Comparison of ENCODE assay signal across 26 cellular contexts in genomic region chr14:59244581-59244980, GRCh38. TPM values are rescaled to one million over a fixed set of nuclear protein-coding genes. Genes with fewer than 3 reads are reported as not detected.
DNase-seq lines count a peak whose midpoint lies in the region; ATAC-seq and TF ChIP-seq lines count a peak whose summit lies in the region.
"Had no signal": no experiment of that assay in that cellular context is flagged by ENCODE, and none has a peak within 500 bp of the region (broad histone marks: within the 10 kb centered on the region; RNA-seq: fewer than 3 reads in every experiment).

No MANE protein-coding gene starts in this region.

- intact Hi-C loops in PC-3 (cut with micrococcal nuclease) = no loop called here

- CTCF ChIA-PET in PC-3 (lab: Charles Lee) = interaction anchor here (0.6 to 1.0 kb wide), 3 partner anchors 180 to 801 kb away, joined by 3 to 5 read pairs (median 4); no protein-coding TSS in a partner anchor

- peaks cover 27% of the 10 kb centered on the region for H3K4me1 Mint-ChIP-seq in type B pancreatic cell (ENCODE audit: unreplicated experiment)

- no TSS peak for BruUV-seq in PC-3 (replicated peaks; lab: Mats Ljungman, UMichigan)

- DNase-seq in SIG-M5 treated with dmso at 0.1 percent for 504 hours (lab: John Stamatoyannopoulos, UW; ENCODE audit: unreplicated experiment) = peak; percentile 5
- DNase-seq in SIG-M5 (lab: John Stamatoyannopoulos, UW) = no peak
- DNase-seq in PC-3 = peak; percentile 99
- DNase-seq in islet precursor cell = peak; percentile 61
- no peak for DNase-seq in type B pancreatic cell (ENCODE audit: extremely low spot score, unreplicated experiment)
- DNase-seq in NK-92 treated with Interleukin-12 subunit alpha and Interleukin-12 subunit beta, amount 100 ng/mL, for 24 hours (lab: John Stamatoyannopoulos, UW) = no peak
- no peak for DNase-seq in cortex of kidney (lab: John Stamatoyannopoulos, UW)
- DNase-seq: activated CD4-positive, CD25-positive, alpha-beta regulatory T cell; activated CD8-positive, alpha-beta T cell treated with anti-CD3 and anti-CD28 coated beads, Interleukin-2, amount 10 ng/mL, durations not matched to agents 7 days and 5 days; activated naive CD4-positive, alpha-beta T cell treated with anti-CD3 and anti-CD28 coated beads, Interleukin-2, amount 50 U/mL, for 16 hours; activated T-cell treated with anti-CD3 and anti-CD28 coated beads, Interleukin-2, amount 50 U/mL, for 4 hours; C1 segment of cervical spinal cord; DMS 273 treated with DMSO at 0.1 percent for 48 hours; endodermal cell; hippocampal formation; mesenchymal stem cell; natural killer cell; NCI-H1930; NCI-H524; SK-N-SH; stimulated activated CD4-positive, alpha-beta T cell treated with anti-CD3 and anti-CD28 coated beads, Interleukin-2, amount 100 ng/mL, for 24 hours; stimulated activated naive CD8-positive, alpha-beta T cell treated with anti-CD3 and anti-CD28 coated beads, Interleukin-15, Interleukin-2, amounts not matched to agents 100 U/mL and 50 U/mL, for 24 hours; upper lobe of left lung had no signal

- peaks cover 6% of the 10 kb centered on the region for H3K36me3 Mint-ChIP-seq in type B pancreatic cell
- H3K36me3 Mint-ChIP-seq: natural killer cell had no signal

- no peak overlapping the region for H2AFZ ChIP-seq in PC-3 (ENCODE audit: low read length)
- H2AFZ ChIP-seq: parathyroid adenoma had no signal

- peak overlapping the region; percentile 0; the same call in 1 of the 2 replicates for H3K4me3 ChIP-seq in PC-3 (ENCODE audit: low read length)
- H3K4me3 ChIP-seq: upper lobe of left lung had no signal

- peaks cover 46% of the 10 kb centered on the region for H3K4me1 ChIP-seq in PC-3 (ENCODE audit: insufficient read depth, low read length)

- H3F3A ChIP-seq in PC-3 (ENCODE audit: low read length, unreplicated experiment) = no peaks in the 10 kb centered on the region

- no peaks in the 10 kb centered on the region for H3K9me3 ChIP-seq in PC-3 (ENCODE audit: low read length)
- H3K9me3 ChIP-seq: upper lobe of left lung had no signal

- no peak overlapping the region for H3K9ac ChIP-seq in PC-3 (ENCODE audit: low read length)
- H3K9ac ChIP-seq: parathyroid adenoma, SK-N-SH had no signal

- H3K79me2 ChIP-seq in PC-3 (ENCODE audit: low read length) = peaks cover 13% of the 10 kb centered on the region; the same call in 1 of the 2 replicates

- no peaks in the 10 kb centered on the region for H3K27me3 ChIP-seq in PC-3 (ENCODE audit: low read length)
- H3K27me3 ChIP-seq: upper lobe of left lung had no signal

- peaks cover 6% of the 10 kb centered on the region for H3K9me3 Mint-ChIP-seq in type B pancreatic cell
- H3K9me3 Mint-ChIP-seq: activated T-cell treated with anti-CD3 and anti-CD28 coated beads, Interleukin-2, amount 50 U/mL, for 4 hours; natural killer cell had no signal

- H3K27ac ChIP-seq in PC-3 (ENCODE audit: low read length) = peak overlapping the region; percentile 46
- H3K27ac ChIP-seq: HL-60, parathyroid adenoma, upper lobe of left lung had no signal

- peak overlapping the region; percentile 39 for H3K4me3 Mint-ChIP-seq in type B pancreatic cell
- H3K4me3 Mint-ChIP-seq: activated CD8-positive, alpha-beta T cell treated with anti-CD3 and anti-CD28 coated beads, Interleukin-2, amount 10 ng/mL, durations not matched to agents 7 days and 5 days; activated T-cell treated with anti-CD3 and anti-CD28 coated beads, Interleukin-2, amount 50 U/mL, for 4 hours; endodermal cell; natural killer cell had no signal

- TF ChIP-seq CTCF in PC-3 (conservative IDR thresholded peaks at IDR 0.05; ENCODE audit: low read depth, low read length) = no peak
- TF ChIP-seq CTCF in type B pancreatic cell (conservative IDR thresholded peaks at IDR 0.05) = no peak

- H3K27ac Mint-ChIP-seq in type B pancreatic cell = peak overlapping the region; percentile 91
- H3K27ac Mint-ChIP-seq: activated CD8-positive, alpha-beta T cell treated with anti-CD3 and anti-CD28 coated beads, Interleukin-2, amount 10 ng/mL, durations not matched to agents 7 days and 5 days; endodermal cell; natural killer cell had no signal

- H3K9me2 ChIP-seq in PC-3 (replicated peaks; ENCODE audit: low read length) = no peaks in the 10 kb centered on the region
- H3K9me2 ChIP-seq: SK-N-SH had no signal

- H3K27me3 Mint-ChIP-seq in type B pancreatic cell = no peaks in the 10 kb centered on the region

- H3K4me2 ChIP-seq in PC-3 (ENCODE audit: low read length) = peak overlapping the region; percentile 38
- H3K4me2 ChIP-seq: SK-N-SH had no signal

- ATAC-seq in PC-3 = peak; percentile 72
- ATAC-seq in HG02610 (IDR thresholded peaks at IDR 0.05; ENCODE audit: unreplicated experiment) = no peak
- ATAC-seq: activated CD8-positive, alpha-beta T cell treated with anti-CD3 and anti-CD28 coated beads, Interleukin-2, amount 10 ng/mL, durations not matched to agents 7 days and 5 days; activated T-cell treated with anti-CD3 and anti-CD28 coated beads, Interleukin-2, amount 50 U/mL, for 4 hours; natural killer cell; stimulated activated naive CD8-positive, alpha-beta T cell treated with anti-CD3 and anti-CD28 coated beads, Interleukin-15, Interleukin-2, amounts not matched to agents 100 U/mL and 50 U/mL, for 24 hours had no signal

- POLR2A ChIA-PET in PC-3 (lab: Charles Lee; ENCODE audit: unreplicated experiment) = interaction anchor here (0.6 kb wide), 1 partner anchor 421 kb away, joined by 9 read pairs; no protein-coding TSS in a partner anchor

- no peaks in the 10 kb centered on the region for H3K36me3 ChIP-seq in PC-3 (ENCODE audit: low read depth, low read length)
- H3K36me3 ChIP-seq: upper lobe of left lung had no signal

- H4K20me1 ChIP-seq in PC-3 (ENCODE audit: low read length) = no peaks in the 10 kb centered on the region

RNA-seq across cellular contexts. Expression of gene DAAM1, which starts 56.1 kb away (rescaled TPM):
- total RNA-seq in PC-3 (2014; rRNA removed) (32.7 and 36.7 TPM in 2 replicates), type B pancreatic cell (ENCODE audit: low replicate concordance) (64.3 and 70.6 TPM in 2 replicates)

Comparison
In these comparisons a context has a peak if more than half of its experiments do, and no peak if none do; other contexts are left out.
1. DNase-seq: peak in SIG-M5 treated with dmso at 0.1 percent for 504 hours (single experiment), PC-3 (single experiment) and islet precursor cell (single experiment); none in SIG-M5 (single experiment), type B pancreatic cell (single experiment), NK-92 treated with Interleukin-12 subunit alpha and Interleukin-12 subunit beta, amount 100 ng/mL, for 24 hours (single experiment) and cortex of kidney (single experiment).